ENCODE assay signal across 1 cellular context in genomic region chr4:84683486-84683885, GRCh38.
TF ChIP-seq lines count a peak whose summit lies in the region.

No MANE protein-coding gene starts in this region.

TF ChIP-seq in GM23338, 12 proteins besides CTCF, POLR2A, EP300 and RAD21 (continued from another document):
- TF ChIP-seq ZNF462 (CRISPR knock-in tag; IDR thresholded peaks at IDR 0.05) (no peak), CREB1 (CRISPR knock-in tag; IDR thresholded peaks at IDR 0.05; ENCODE audit: low read depth) (no peak), REST (IDR thresholded peaks at IDR 0.05; ENCODE audit: unreplicated experiment) (no peak), JUNB (IDR thresholded peaks at IDR 0.05; ENCODE audit: unreplicated experiment) (no peak)
